Comparison of ENCODE assay signal across 8 cellular contexts in the genomic region with DNA sequence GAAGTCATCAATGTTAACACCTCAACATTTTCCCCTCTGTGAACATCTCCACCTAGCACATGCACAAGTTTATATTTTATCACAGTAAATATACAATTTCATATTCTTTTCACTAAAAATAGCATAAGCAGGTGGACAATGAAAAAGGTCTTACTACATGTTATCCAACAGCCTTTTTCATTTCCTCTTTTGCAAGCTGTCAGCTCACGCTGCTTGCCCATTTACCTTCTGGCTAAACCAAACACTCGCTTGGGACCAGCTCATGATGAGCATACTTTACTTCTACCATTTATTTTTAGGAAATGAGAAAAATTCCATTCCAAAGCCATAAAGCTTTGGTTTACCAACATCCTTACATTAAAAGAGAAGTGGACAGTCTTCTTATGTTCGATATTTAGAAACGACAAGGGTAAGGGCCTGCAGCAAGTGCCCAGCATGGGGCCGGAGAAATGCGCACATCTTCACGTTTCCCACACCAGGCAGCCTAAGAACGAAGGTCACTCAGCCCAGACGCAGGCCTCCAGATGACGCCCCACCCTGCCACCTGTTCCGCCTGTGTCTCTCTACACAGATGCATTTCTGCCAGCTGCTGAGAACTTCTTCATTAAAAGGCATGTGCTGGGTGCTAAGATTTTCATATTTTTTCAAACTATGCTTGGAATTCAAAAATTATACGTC. TPM values are rescaled to one million over a fixed set of nuclear protein-coding genes. Genes with fewer than 3 reads are reported as not detected.
DNase-seq lines count a peak whose midpoint lies in the region; ATAC-seq and TF ChIP-seq lines count a peak whose summit lies in the region.

No MANE protein-coding gene starts in this region.

- peak overlapping the region; percentile 61 for H3K4me3 Mint-ChIP-seq in activated B cell treated with CpG ODN at 0.5 μM for 24 hours

- TF ChIP-seq POLR2A in esophagus squamous epithelium (IDR thresholded peaks at IDR 0.05) = no peak

- H3K9me3 Mint-ChIP-seq in activated B cell treated with CpG ODN at 0.5 μM for 24 hours = no peaks in the 10 kb centered on the region

- H3K36me3 ChIP-seq in osteoblast (ENCODE audit: insufficient read depth, low read length) (peaks cover 59% of the 10 kb centered on the region), esophagus squamous epithelium (peaks cover 8 to 100% (median 17%) of the 10 kb centered on the region in 3 donors)

- H3K79me2 ChIP-seq in osteoblast (ENCODE audit: insufficient read depth, low read length) = peaks cover 26% of the 10 kb centered on the region

- H3K27ac Mint-ChIP-seq in activated B cell treated with CpG ODN at 0.5 μM for 24 hours = peak overlapping the region; percentile 88

- no peaks in the 10 kb centered on the region for H3K27me3 ChIP-seq in osteoblast (ENCODE audit: insufficient read depth, low read length)
- H3K27me3 ChIP-seq in esophagus squamous epithelium = no peaks in the 10 kb centered on the region

- H3K36me3 Mint-ChIP-seq in activated B cell treated with CpG ODN at 0.5 μM for 24 hours (ENCODE audit: low read depth) = peaks cover 81% of the 10 kb centered on the region

- no peaks in the 10 kb centered on the region for H3K27me3 Mint-ChIP-seq in activated B cell treated with CpG ODN at 0.5 μM for 24 hours

- H3K4me1 Mint-ChIP-seq in activated B cell treated with CpG ODN at 0.5 μM for 24 hours = peaks cover 98% of the 10 kb centered on the region

- H3K9me3 ChIP-seq in osteoblast (ENCODE audit: low read depth, low read length) (no peaks in the 10 kb centered on the region), esophagus squamous epithelium (no peaks in the 10 kb centered on the region)

- DNase-seq in activated B cell treated with CpG ODN at 0.5 μM for 24 hours (peak; percentile 29), osteoblast (ENCODE audit: insufficient read length, low spot score, missing footprints) (no peak), NCI-H1092 treated with DMSO at 0.1 percent for 48 hours (lab: John Stamatoyannopoulos, UW) (no peak), hippocampal formation (lab: John Stamatoyannopoulos, UW) (no peak), esophagus squamous epithelium (lab: John Stamatoyannopoulos, UW) (no peak)

- CTCF ChIA-PET in activated B cell treated with CpG ODN at 0.5 μM for 24 hours (lab: Charles Lee) = interaction anchor here (1.4 kb wide), 1 partner anchor 718 kb away, joined by 4 read pairs; no protein-coding TSS in a partner anchor

- TF ChIP-seq CTCF in activated B cell treated with CpG ODN at 0.5 μM for 24 hours (IDR thresholded peaks at IDR 0.05) (no peak), osteoblast (IDR thresholded peaks at IDR 0.05; ENCODE audit: extremely low read depth, low read depth, low read length) (no peak), esophagus squamous epithelium (IDR thresholded peaks at IDR 0.05) (no peak)

- H3K4me3 ChIP-seq in osteoblast (ENCODE audit: insufficient read depth, low read length) = no peak overlapping the region
- no peak overlapping the region for H3K4me3 ChIP-seq in esophagus squamous epithelium

- no peak overlapping the region for H2AFZ ChIP-seq in osteoblast (ENCODE audit: low read length)

- intact Hi-C loops in activated B cell treated with CpG ODN at 0.5 μM for 24 hours (cut with micrococcal nuclease) = loop anchor here (1.0 to 10.0 kb wide), 4 partner anchors 13 to 577 kb away; a partner anchor contains a TSS
- intact Hi-C loops in esophagus squamous epithelium (cut with DNase I) = no loop called here

- peaks cover 36% of the 10 kb centered on the region for H3K4me1 ChIP-seq in osteoblast (ENCODE audit: insufficient read depth, low read length)
- peaks cover 25 to 67% (median 43%) of the 10 kb centered on the region in 3 donors for H3K4me1 ChIP-seq in esophagus squamous epithelium

- peak overlapping the region; percentile 75 for H3K27ac ChIP-seq in osteoblast (ENCODE audit: low read depth, low read length)
- H3K27ac ChIP-seq in esophagus squamous epithelium = peak overlapping the region in 1 of 4 donors; percentile 27

- peaks cover 53% of the 10 kb centered on the region for H4K20me1 ChIP-seq in osteoblast (ENCODE audit: insufficient read depth, low read length)

- H3K4me2 ChIP-seq in osteoblast (ENCODE audit: insufficient read depth, low read length) = no peak overlapping the region

- WGBS in esophagus squamous epithelium, 2 donors = 70 to 78% methylated on average over 12 of the region's 12 CpGs

- peak; percentile 53 for ATAC-seq in GM18907 (IDR thresholded peaks at IDR 0.05; ENCODE audit: unreplicated experiment)
- peak; percentile 54 for ATAC-seq in HG02885 (IDR thresholded peaks at IDR 0.05; ENCODE audit: poor library complexity, unreplicated experiment)
- peak; percentile 58 for ATAC-seq in activated B cell treated with CpG ODN at 0.5 μM for 24 hours (ENCODE audit: low read depth)
- no peak for ATAC-seq in HG03139 (IDR thresholded peaks at IDR 0.05; ENCODE audit: unreplicated experiment)

- POLR2A ChIA-PET in activated B cell treated with CpG ODN at 0.5 μM for 24 hours (lab: Charles Lee) = interaction anchor here (0.8 to 1.8 kb wide), 12 partner anchors 9 to 738 kb away, joined by 3 to 23 read pairs (median 5); a partner anchor contains a TSS

RNA-seq across cellular contexts. Expression of a gene that starts 13.9 kb away (rescaled TPM):
- total RNA-seq in activated B cell treated with CpG ODN at 0.5 μM for 24 hours = 31.9 and 32.1 TPM in 2 replicates
- 13.0 and 13.8 TPM in 2 replicates for total RNA-seq in osteoblast
- 10 to 100 TPM; 13.7 to 22.9 (median 17.0) TPM for total RNA-seq in esophagus squamous epithelium
